6 cellular contexts compared by ENCODE assay signal in genomic region chr9:36759976-36760375, GRCh38.
"Had no signal": no experiment of that assay in that cellular context is flagged by ENCODE, and none has a peak within 500 bp of the region (broad histone marks: within the 10 kb centered on the region; RNA-seq: fewer than 3 reads in every experiment).

No MANE protein-coding gene starts in this region.

- H3K4me1 Mint-ChIP-seq: IgD-negative memory B cell had no signal

- H3K4me3 Mint-ChIP-seq: IgD-negative memory B cell had no signal

- ATAC-seq: HepG2, K562 had no signal

- DNase-seq: IMR-90, KBM-7, KG1 had no signal

- H3K9me3 Mint-ChIP-seq: IgD-negative memory B cell had no signal

- H3K36me3 Mint-ChIP-seq: IgD-negative memory B cell had no signal

- H3K27ac Mint-ChIP-seq: IgD-negative memory B cell had no signal
